Comparison of ENCODE assay signal across 22 cellular contexts in the genomic region with DNA sequence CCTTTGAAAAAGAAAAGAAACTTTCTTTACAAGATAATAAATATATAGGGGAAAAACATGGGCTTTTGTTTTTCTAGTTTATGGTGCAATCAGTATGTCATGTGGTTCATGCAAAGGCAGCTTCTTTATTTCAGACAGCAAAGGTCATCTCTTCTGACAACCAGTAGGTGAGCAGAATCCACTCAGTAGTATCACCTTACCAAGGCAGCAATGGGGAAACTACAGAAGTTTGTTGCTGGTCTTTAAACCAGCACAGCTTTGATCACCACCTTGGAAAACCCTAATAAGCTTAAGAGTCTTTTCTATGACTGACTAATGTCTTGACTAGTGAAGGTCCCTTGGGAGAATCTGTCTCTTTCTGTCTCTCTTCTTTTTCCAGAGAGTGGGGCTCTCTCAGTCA. TPM values are rescaled to one million over a fixed set of nuclear protein-coding genes. Genes with fewer than 3 reads are reported as not detected.
DNase-seq lines count a peak whose midpoint lies in the region; ATAC-seq and TF ChIP-seq lines count a peak whose summit lies in the region.
"Had no signal": no experiment of that assay in that cellular context is flagged by ENCODE, and none has a peak within 500 bp of the region (broad histone marks: within the 10 kb centered on the region; RNA-seq: fewer than 3 reads in every experiment).

No MANE protein-coding gene starts in this region.

- no peaks in the 10 kb centered on the region for H3K9me2 ChIP-seq in MM.1S (replicated peaks; ENCODE audit: insufficient read depth, low read length)

- H3K79me2 ChIP-seq in MM.1S (ENCODE audit: low read length) = no peaks in the 10 kb centered on the region

- no peaks in the 10 kb centered on the region for H3K9me3 ChIP-seq in MM.1S (replicated peaks; ENCODE audit: insufficient read depth, low read length)
- H3K9me3 ChIP-seq: right lobe of liver, suprapubic skin, uterus had no signal

- no peak overlapping the region for H3K4me2 ChIP-seq in MM.1S (ENCODE audit: low read depth, low read length)

- H3K4me1 ChIP-seq in MM.1S (ENCODE audit: low read length) = no peaks in the 10 kb centered on the region
- H3K4me1 ChIP-seq: right lobe of liver, suprapubic skin, uterus had no signal

- H2AFZ ChIP-seq in MM.1S (ENCODE audit: low read length) = no peak overlapping the region

- DNase-seq in activated naive CD8-positive, alpha-beta T cell treated with anti-CD3 and anti-CD28 coated beads, Interleukin-2, amount 50 U/mL, for 24 hours = no peak
- DNase-seq in activated naive CD8-positive, alpha-beta T cell treated with anti-CD3 and anti-CD28 coated beads for 36 hours = no peak
- no peak for DNase-seq in activated T-helper 2 cell treated with anti-CD3 and anti-CD28 coated beads, Interferon-gamma antibody, Interleukin-2, Interleukin-4, amounts not matched to agents 10 μg/mL and 5 μg/mL and 100 μg/mL, durations not matched to agents 14 hours and 24 hours and 36 hours (ENCODE audit: low spot score)
- no peak for DNase-seq in NCI-H1105 treated with DMSO at 0.1 percent for 48 hours (lab: John Stamatoyannopoulos, UW)
- no peak for DNase-seq in MM.1S
- no peak for DNase-seq in ACHN
- DNase-seq: activated CD8-positive, alpha-beta memory T cell treated with anti-CD3 and anti-CD28 coated beads, Interleukin-2, amount 10 ng/mL, durations not matched to agents 7 days and 5 days; midbrain; NCI-H1417 treated with DMSO at 0.1 percent for 48 hours; NCI-H510A treated with DMSO at 0.1 percent for 48 hours; right lobe of liver; T1000; uterus had no signal

- no peak overlapping the region for H3K4me3 ChIP-seq in MM.1S (ENCODE audit: low read length)
- H3K4me3 ChIP-seq: right lobe of liver, suprapubic skin, uterus had no signal

- H3K4me3 Mint-ChIP-seq in activated naive CD8-positive, alpha-beta T cell treated with anti-CD3 and anti-CD28 coated beads, Interleukin-2, amount 50 U/mL, for 24 hours = no peak overlapping the region
- H3K4me3 Mint-ChIP-seq in activated naive CD8-positive, alpha-beta T cell treated with anti-CD3 and anti-CD28 coated beads for 36 hours = no peak overlapping the region
- H3K4me3 Mint-ChIP-seq in activated T-helper 2 cell treated with anti-CD3 and anti-CD28 coated beads, Interferon-gamma antibody, Interleukin-2, Interleukin-4, amounts not matched to agents 10 μg/mL and 5 μg/mL and 100 μg/mL, durations not matched to agents 14 hours and 24 hours and 36 hours (ENCODE audit: low read depth) = no peak overlapping the region
- H3K4me3 Mint-ChIP-seq: activated CD8-positive, alpha-beta memory T cell treated with anti-CD3 and anti-CD28 coated beads, Interleukin-2, amount 10 ng/mL, durations not matched to agents 7 days and 5 days; brain; natural killer cell treated with Interleukin-12 subunit alpha and Interleukin-12 subunit beta and Interleukin-15 and Interleukin-18, amount 100 ng/mL, for 72 hours had no signal

- H3K9me3 Mint-ChIP-seq in activated naive CD8-positive, alpha-beta T cell treated with anti-CD3 and anti-CD28 coated beads, Interleukin-2, amount 50 U/mL, for 24 hours = peaks cover 4% of the 10 kb centered on the region
- peaks cover 12% of the 10 kb centered on the region for H3K9me3 Mint-ChIP-seq in activated naive CD8-positive, alpha-beta T cell treated with anti-CD3 and anti-CD28 coated beads for 36 hours
- H3K9me3 Mint-ChIP-seq in activated T-helper 2 cell treated with anti-CD3 and anti-CD28 coated beads, Interferon-gamma antibody, Interleukin-2, Interleukin-4, amounts not matched to agents 10 μg/mL and 5 μg/mL and 100 μg/mL, durations not matched to agents 14 hours and 24 hours and 36 hours = peaks cover 32% of the 10 kb centered on the region

- in situ Hi-C loops in ACHN (cut with HindIII; ENCODE audit: low pct_ligation_motif_present, low pct_unique_long_range_greater_than_20kb, low sequenced_read_pairs) = no loop called here

- ATAC-seq in activated naive CD8-positive, alpha-beta T cell treated with anti-CD3 and anti-CD28 coated beads, Interleukin-2, amount 50 U/mL, for 24 hours = peak; percentile 55
- ATAC-seq in HG02884 (IDR thresholded peaks at IDR 0.05; ENCODE audit: unreplicated experiment) (peak; percentile 54), GM18498 (IDR thresholded peaks at IDR 0.05; ENCODE audit: unreplicated experiment) (no peak)
- ATAC-seq: activated CD8-positive, alpha-beta memory T cell treated with anti-CD3 and anti-CD28 coated beads, Interleukin-2, amount 10 ng/mL, durations not matched to agents 7 days and 5 days; HepG2; left lobe of liver; right lobe of liver had no signal

- TF ChIP-seq CTCF in MM.1S (IDR thresholded peaks at IDR 0.05; ENCODE audit: low read length) = no peak

- no peaks in the 10 kb centered on the region for H3K36me3 Mint-ChIP-seq in activated naive CD8-positive, alpha-beta T cell treated with anti-CD3 and anti-CD28 coated beads, Interleukin-2, amount 50 U/mL, for 24 hours (ENCODE audit: low read depth)
- peaks cover 2% of the 10 kb centered on the region for H3K36me3 Mint-ChIP-seq in activated naive CD8-positive, alpha-beta T cell treated with anti-CD3 and anti-CD28 coated beads for 36 hours
- H3K36me3 Mint-ChIP-seq in activated T-helper 2 cell treated with anti-CD3 and anti-CD28 coated beads, Interferon-gamma antibody, Interleukin-2, Interleukin-4, amounts not matched to agents 10 μg/mL and 5 μg/mL and 100 μg/mL, durations not matched to agents 14 hours and 24 hours and 36 hours (ENCODE audit: low read depth) = peaks cover 33% of the 10 kb centered on the region
- H3K36me3 Mint-ChIP-seq: brain had no signal

- H3K36me3 ChIP-seq in MM.1S (replicated peaks; ENCODE audit: insufficient read depth, low read length) = no peaks in the 10 kb centered on the region
- H3K36me3 ChIP-seq: right lobe of liver, suprapubic skin, uterus had no signal

- no peaks in the 10 kb centered on the region for H3F3A ChIP-seq in MM.1S (ENCODE audit: insufficient read depth, low read length)

- H4K20me1 ChIP-seq in MM.1S (ENCODE audit: insufficient read depth, low read length) = no peaks in the 10 kb centered on the region

- no peak overlapping the region for H3K27ac Mint-ChIP-seq in activated naive CD8-positive, alpha-beta T cell treated with anti-CD3 and anti-CD28 coated beads, Interleukin-2, amount 50 U/mL, for 24 hours
- no peak overlapping the region for H3K27ac Mint-ChIP-seq in activated naive CD8-positive, alpha-beta T cell treated with anti-CD3 and anti-CD28 coated beads for 36 hours
- peak overlapping the region; percentile 17 for H3K27ac Mint-ChIP-seq in activated T-helper 2 cell treated with anti-CD3 and anti-CD28 coated beads, Interferon-gamma antibody, Interleukin-2, Interleukin-4, amounts not matched to agents 10 μg/mL and 5 μg/mL and 100 μg/mL, durations not matched to agents 14 hours and 24 hours and 36 hours
- H3K27ac Mint-ChIP-seq: activated CD8-positive, alpha-beta memory T cell treated with anti-CD3 and anti-CD28 coated beads, Interleukin-2, amount 10 ng/mL, durations not matched to agents 7 days and 5 days; brain had no signal

- no peak overlapping the region for H3K9ac ChIP-seq in MM.1S (ENCODE audit: low read length)

- no peaks in the 10 kb centered on the region for H3K27me3 Mint-ChIP-seq in activated naive CD8-positive, alpha-beta T cell treated with anti-CD3 and anti-CD28 coated beads, Interleukin-2, amount 50 U/mL, for 24 hours
- H3K27me3 Mint-ChIP-seq in activated naive CD8-positive, alpha-beta T cell treated with anti-CD3 and anti-CD28 coated beads for 36 hours = no peaks in the 10 kb centered on the region
- no peaks in the 10 kb centered on the region for H3K27me3 Mint-ChIP-seq in activated T-helper 2 cell treated with anti-CD3 and anti-CD28 coated beads, Interferon-gamma antibody, Interleukin-2, Interleukin-4, amounts not matched to agents 10 μg/mL and 5 μg/mL and 100 μg/mL, durations not matched to agents 14 hours and 24 hours and 36 hours (ENCODE audit: low read depth)
- H3K27me3 Mint-ChIP-seq: activated CD8-positive, alpha-beta memory T cell treated with anti-CD3 and anti-CD28 coated beads, Interleukin-2, amount 10 ng/mL, durations not matched to agents 7 days and 5 days; brain; natural killer cell treated with Interleukin-12 subunit alpha and Interleukin-12 subunit beta and Interleukin-15 and Interleukin-18, amount 100 ng/mL, for 72 hours had no signal

- no peak overlapping the region for H3K27ac ChIP-seq in MM.1S (ENCODE audit: low read length)
- H3K27ac ChIP-seq: C4-2B, right lobe of liver, suprapubic skin, uterus had no signal

- intact Hi-C loops in activated T-helper 2 cell treated with anti-CD3 and anti-CD28 coated beads, Interferon-gamma antibody, Interleukin-2, Interleukin-4, amounts not matched to agents 10 μg/mL and 5 μg/mL and 100 μg/mL, durations not matched to agents 14 hours and 24 hours and 36 hours (cut with micrococcal nuclease) = loop anchor here (1.0 kb wide), 1 partner anchor 11 kb away; no protein-coding TSS in a partner anchor

- peaks cover 44% of the 10 kb centered on the region for H3K4me1 Mint-ChIP-seq in activated naive CD8-positive, alpha-beta T cell treated with anti-CD3 and anti-CD28 coated beads, Interleukin-2, amount 50 U/mL, for 24 hours
- H3K4me1 Mint-ChIP-seq in activated naive CD8-positive, alpha-beta T cell treated with anti-CD3 and anti-CD28 coated beads for 36 hours = peaks cover 31% of the 10 kb centered on the region
- H3K4me1 Mint-ChIP-seq in activated T-helper 2 cell treated with anti-CD3 and anti-CD28 coated beads, Interferon-gamma antibody, Interleukin-2, Interleukin-4, amounts not matched to agents 10 μg/mL and 5 μg/mL and 100 μg/mL, durations not matched to agents 14 hours and 24 hours and 36 hours (ENCODE audit: low read depth) = peaks cover 76% of the 10 kb centered on the region
- H3K4me1 Mint-ChIP-seq: brain had no signal

- H3K27me3 ChIP-seq in MM.1S (replicated peaks; ENCODE audit: insufficient read depth, low read length) = no peaks in the 10 kb centered on the region
- H3K27me3 ChIP-seq: right lobe of liver, suprapubic skin, uterus had no signal

RNA-seq across cellular contexts. Expression of gene SAMSN1, which starts 13.0 kb away (rescaled TPM):
- 100 to 1,000 TPM; 113 to 119 TPM for total RNA-seq in activated naive CD8-positive, alpha-beta T cell treated with anti-CD3 and anti-CD28 coated beads for 36 hours
- 73.0 and 79.0 TPM in 2 replicates for total RNA-seq in activated T-helper 2 cell treated with anti-CD3 and anti-CD28 coated beads, Interferon-gamma antibody, Interleukin-2, Interleukin-4, amounts not matched to agents 10 μg/mL and 5 μg/mL and 100 μg/mL, durations not matched to agents 14 hours and 24 hours and 36 hours
- total RNA-seq: G401, HepG2 had no signal
